In the genomic region with DNA sequence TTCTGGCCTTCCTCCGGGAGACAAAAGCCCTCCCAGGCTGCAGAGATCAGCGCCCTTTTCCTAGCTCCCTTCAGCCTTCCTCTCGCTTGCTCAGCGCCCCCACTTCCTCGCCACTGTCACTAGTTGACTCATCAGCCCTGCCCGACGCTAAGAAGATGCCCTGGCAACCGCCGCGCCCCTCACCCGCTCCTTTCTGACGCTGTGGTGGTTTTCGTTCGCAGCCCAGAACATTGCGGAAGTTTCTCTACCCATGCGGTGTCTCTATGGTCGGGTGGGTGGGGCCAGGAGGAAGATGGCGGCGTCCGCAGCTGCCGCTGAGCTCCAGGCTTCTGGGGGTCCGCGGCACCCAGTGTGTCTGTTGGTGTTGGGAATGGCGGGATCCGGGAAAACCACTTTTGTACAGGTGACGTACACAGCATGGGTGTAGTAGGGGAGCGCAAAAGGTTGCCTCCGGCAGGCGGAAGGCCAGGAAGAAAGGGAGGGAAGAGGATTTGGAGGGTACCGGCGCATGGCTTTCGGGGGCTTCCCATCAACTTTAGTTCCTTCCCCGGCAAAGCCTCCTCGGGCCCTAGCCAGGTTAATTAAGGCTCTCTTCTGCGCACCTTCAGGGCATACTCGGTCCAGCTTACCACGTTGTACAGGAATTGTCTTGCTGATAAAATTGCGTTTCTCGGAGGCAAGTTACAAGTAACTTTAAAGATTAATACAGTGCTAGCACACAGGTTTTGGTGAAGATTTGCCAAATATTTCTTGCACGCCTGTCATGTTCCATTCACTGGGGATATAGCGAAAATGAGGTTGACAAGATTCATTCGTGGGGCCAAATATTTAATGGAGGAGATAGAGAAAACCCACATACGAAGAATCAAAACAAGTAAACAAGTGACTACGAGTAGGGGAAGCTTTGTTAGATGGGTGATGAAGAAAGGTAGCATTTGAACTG, we compare ENCODE assay signal across 8 cellular contexts. TPM values are rescaled to one million over a fixed set of nuclear protein-coding genes. Genes with fewer than 3 reads are reported as not detected.
A peak's percentile ranks its signal among the peaks of the same experiment; 100 is the strongest.
DNase-seq lines count a peak whose midpoint lies in the region; ATAC-seq and TF ChIP-seq lines count a peak whose summit lies in the region.

A gene with protein sequence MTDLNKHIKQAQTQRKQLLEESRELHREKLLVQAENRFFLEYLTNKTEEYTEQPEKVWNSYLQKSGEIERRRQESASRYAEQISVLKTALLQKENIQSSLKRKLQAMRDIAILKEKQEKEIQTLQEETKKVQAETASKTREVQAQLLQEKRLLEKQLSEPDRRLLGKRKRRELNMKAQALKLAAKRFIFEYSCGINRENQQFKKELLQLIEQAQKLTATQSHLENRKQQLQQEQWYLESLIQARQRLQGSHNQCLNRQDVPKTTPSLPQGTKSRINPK (minus strand): TSS at position 246 of the 943 bp plus-strand sequence. CDS start 1,213 bp downstream, outside the sequence.
A gene (plus strand): TSS at position 284 of the 943 bp plus-strand sequence. CDS start 9 bp downstream, at position 293.

- peak; percentile 91 for DNase-seq in D341Med (ENCODE audit: low spot score)
- peak; percentile 97 for DNase-seq in HT1080 (ENCODE audit: low read depth)
- DNase-seq in NOMO-1 treated with dmso at 0.1 percent for 144 hours (lab: John Stamatoyannopoulos, UW; ENCODE audit: unreplicated experiment) = peak; percentile 97
- DNase-seq in activated CD8-positive, alpha-beta memory T cell treated with anti-CD3 and anti-CD28 coated beads, Interleukin-2, amount 50 U/mL, for 24 hours (ENCODE audit: extremely low read depth) = peak; percentile 97
- peak; percentile 95 for DNase-seq in epithelial cell of esophagus (ENCODE audit: low read depth)
- DNase-seq in stimulated activated CD8-positive, alpha-beta memory T cell treated with anti-CD3 and anti-CD28 coated beads, Interleukin-2, amount 100 ng/mL, for 48 hours (ENCODE audit: low read depth in 2 of 2) = peak; percentile 90 to 96

- no peaks in the 10 kb centered on the region for H3K9me3 ChIP-seq in mononuclear cell (ENCODE audit: low read depth, low read length)

- TF ChIP-seq CTCF in epithelial cell of esophagus (IDR thresholded peaks at IDR 0.05; ENCODE audit: insufficient read depth, low read depth, low read length, missing control alignments) = no peak

- ATAC-seq in GM21381 (IDR thresholded peaks at IDR 0.05; ENCODE audit: unreplicated experiment) = peak; percentile 97

- peaks cover 30% of the 10 kb centered on the region for H3K4me1 ChIP-seq in mononuclear cell (ENCODE audit: insufficient read depth, low read length)

- no peaks in the 10 kb centered on the region for H3K27me3 ChIP-seq in mononuclear cell (ENCODE audit: insufficient read depth, low read length)

- H3K4me3 ChIP-seq in epithelial cell of esophagus (ENCODE audit: low read length) = peak within 1 kb of the TSS; percentile 72
- H3K4me3 ChIP-seq in mononuclear cell (ENCODE audit: low read length) = peak within 1 kb of the TSS; percentile 88

RNA-seq across cellular contexts. Expression of the first gene that starts in this region (rescaled TPM):
- total RNA-seq in HT1080 (2014; rRNA removed; shearing (Covaris generic)) = 0.88 and 1.2 TPM in 2 replicates
- polyA plus RNA-seq in HT1080 (2015; cell fraction: cytosol; rRNA removed) = 1.3 and 1.6 TPM in 2 replicates
- polyA plus RNA-seq in HT1080 (2015; cell fraction: nucleus; rRNA removed) = 2.6 and 5.1 TPM in 2 replicates
- total RNA-seq in mononuclear cell = 0.84 TPM

RNA-seq across cellular contexts. Expression of the second gene that starts in this region (rescaled TPM):
- total RNA-seq in HT1080 (2014; rRNA removed; shearing (Covaris generic)) = 42.3 and 52.9 TPM in 2 replicates
- 52.1 and 59.5 TPM in 2 replicates for polyA plus RNA-seq in HT1080 (2015; cell fraction: cytosol; rRNA removed)
- polyA plus RNA-seq in HT1080 (2015; cell fraction: nucleus; rRNA removed) = 41.3 and 44.3 TPM in 2 replicates
- total RNA-seq in mononuclear cell = 25.8 TPM

Comparison
In these comparisons a context has a peak if more than half of its experiments do, and no peak if none do; other contexts are left out.
1. Peak in every context shown above with its lines: DNase-seq, ATAC-seq and H3K4me3 ChIP-seq.